8 cellular contexts compared by ENCODE assay signal in the genomic region with DNA sequence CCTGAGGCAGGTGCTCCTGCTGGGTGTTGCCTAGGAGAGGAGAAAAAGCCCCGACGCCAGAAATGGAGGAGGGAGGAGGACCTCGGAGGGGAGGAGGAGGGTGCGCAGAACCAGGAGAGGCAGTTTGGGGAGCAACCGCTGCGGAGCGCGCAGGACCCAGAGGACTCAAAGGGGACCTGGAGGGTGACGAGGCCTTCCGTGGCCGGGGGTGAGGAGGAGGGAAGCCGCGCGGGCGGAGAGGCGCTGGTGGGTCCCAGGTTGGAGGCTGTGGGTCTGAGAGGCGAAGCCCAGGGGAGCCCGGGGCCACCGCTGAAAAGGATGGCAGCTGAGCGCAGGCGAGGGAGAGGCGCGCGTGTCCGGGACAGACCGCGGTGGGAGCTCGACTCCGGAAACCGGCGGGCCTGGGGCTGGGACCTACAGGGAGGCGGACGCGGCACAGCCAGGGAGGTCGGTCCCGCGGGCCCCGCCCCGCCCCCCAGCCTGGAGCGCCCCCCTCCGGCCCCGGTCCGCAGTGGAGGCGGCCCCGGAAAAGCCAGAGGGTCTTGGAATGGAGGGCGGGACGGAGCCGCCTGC. TPM values are rescaled to one million over a fixed set of nuclear protein-coding genes. Genes with fewer than 3 reads are reported as not detected.
A peak's percentile ranks its signal among the peaks of the same experiment; 100 is the strongest.
DNase-seq lines count a peak whose midpoint lies in the region; ATAC-seq and TF ChIP-seq lines count a peak whose summit lies in the region.

No MANE protein-coding gene starts in this region.

- POLR2A ChIA-PET in Caco-2 (lab: Charles Lee) (interaction anchor here (1.2 to 1.5 kb wide), 2 partner anchors 35 to 40 kb away, joined by 3 to 4 read pairs; a partner anchor contains a TSS), T-cell (lab: Charles Lee) (no interaction called here)

- H3K4me1 Mint-ChIP-seq in Caco-2 (ENCODE audit: low read depth, unreplicated experiment), result peaks cover 7% of the 10 kb centered on the region
- peaks cover 0 to 20% (median 12%) of the 10 kb centered on the region in 3 donors for H3K4me1 Mint-ChIP-seq in T-cell

- no TSS peak for BruUV-seq in Caco-2 (replicated peaks; lab: Mats Ljungman, UMichigan)

- TF ChIP-seq CTCF in Caco-2 (IDR thresholded peaks at IDR 0.05; ENCODE audit: insufficient read depth in 1 of 2, low read depth in 1 of 2, low read length in 1 of 2, severe bottlenecking in 1 of 2, unreplicated experiment in 1 of 2) (peak; percentile 29 to 37), osteoblast (IDR thresholded peaks at IDR 0.05; ENCODE audit: extremely low read depth, low read depth, low read length) (no peak)

- H3K4me2 ChIP-seq in osteoblast (ENCODE audit: insufficient read depth, low read length), result peak overlapping the region; percentile 58

- H3K79me2 ChIP-seq in osteoblast (ENCODE audit: insufficient read depth, low read length), result no peaks in the 10 kb centered on the region

- peak overlapping the region; percentile 51 for H3K27ac Mint-ChIP-seq in Caco-2 (ENCODE audit: unreplicated experiment)
- H3K27ac Mint-ChIP-seq in T-cell, result no peak overlapping the region

- H3K9me3 Mint-ChIP-seq in Caco-2 (ENCODE audit: unreplicated experiment) (no peaks in the 10 kb centered on the region), T-cell (no peaks in the 10 kb centered on the region)

- no peaks in the 10 kb centered on the region for H3K9me3 ChIP-seq in Caco-2
- H3K9me3 ChIP-seq in osteoblast (ENCODE audit: low read depth, low read length), result no peaks in the 10 kb centered on the region

- H2AFZ ChIP-seq in osteoblast (ENCODE audit: low read length), result no peak overlapping the region

- H3K4me3 ChIP-seq in Caco-2 (ENCODE audit: low read depth, low read length) (peak overlapping the region; percentile 64), osteoblast (ENCODE audit: insufficient read depth, low read length) (peak overlapping the region; percentile 58)

- peak overlapping the region; percentile 80 for H3K4me3 Mint-ChIP-seq in Caco-2 (ENCODE audit: unreplicated experiment)
- H3K4me3 Mint-ChIP-seq in T-cell, result peak overlapping the region; percentile 63 to 75 (median 65)

- CTCF ChIA-PET in Caco-2 (lab: Charles Lee), result interaction anchor here (0.6 to 1.5 kb wide), 4 partner anchors 42 to 215 kb away, joined by 3 to 5 read pairs (median 4); a partner anchor contains a TSS
- CTCF ChIA-PET in T-cell (lab: Charles Lee), result no interaction called here

- H3K4me1 ChIP-seq in Caco-2 (peaks cover 25% of the 10 kb centered on the region), osteoblast (ENCODE audit: insufficient read depth, low read length) (peaks cover 5% of the 10 kb centered on the region)

- no peak overlapping the region for H3K27ac ChIP-seq in osteoblast (ENCODE audit: low read depth, low read length)

- H3K27me3 ChIP-seq in Caco-2 (replicated peaks; ENCODE audit: control insufficient read depth, insufficient read depth, low read length) (no peaks in the 10 kb centered on the region), osteoblast (ENCODE audit: insufficient read depth, low read length) (peaks cover 43% of the 10 kb centered on the region)

- no peaks in the 10 kb centered on the region for H4K20me1 ChIP-seq in osteoblast (ENCODE audit: insufficient read depth, low read length)

- ATAC-seq in GM19372 (IDR thresholded peaks at IDR 0.05; ENCODE audit: low read depth, unreplicated experiment) (peak; percentile 39), HG03354 (IDR thresholded peaks at IDR 0.05; ENCODE audit: poor library complexity, severe bottlenecking, unreplicated experiment) (peak; percentile 39), T-cell (replicated peaks in 1 of 4) (peak; percentile 28 to 40 (median 32)), esophagus mucosa (peak; percentile 10)

- DNase-seq in Caco-2, result peak; percentile 53 to 54
- peak in 6 of 34 experiments; percentile 23 to 37 (median 32) for DNase-seq in T-cell
- peak; percentile 91 for DNase-seq in osteoblast (ENCODE audit: insufficient read length, low spot score, missing footprints)
- no peak for DNase-seq in NCI-H1436 treated with DMSO at 0.1 percent for 48 hours (lab: John Stamatoyannopoulos, UW)
- no peak for DNase-seq in mucosa of gallbladder (ENCODE audit: low spot score)

- H3K36me3 Mint-ChIP-seq in Caco-2 (ENCODE audit: insufficient read depth, unreplicated experiment), result peaks cover 46% of the 10 kb centered on the region
- no peaks in the 10 kb centered on the region for H3K36me3 Mint-ChIP-seq in T-cell

- H3K36me3 ChIP-seq in Caco-2 (ENCODE audit: control insufficient read depth, insufficient read depth, low read length) (no peaks in the 10 kb centered on the region), osteoblast (ENCODE audit: insufficient read depth, low read length) (no peaks in the 10 kb centered on the region)

- no peaks in the 10 kb centered on the region for H3K27me3 Mint-ChIP-seq in Caco-2 (ENCODE audit: insufficient read depth, unreplicated experiment)
- H3K27me3 Mint-ChIP-seq in T-cell, result peaks cover 3 to 33% of the 10 kb centered on the region in 2 donors

- intact Hi-C loops in Caco-2 (cut with micrococcal nuclease; ENCODE audit: unreplicated experiment), result loop anchor here (2.0 kb wide), 2 partner anchors 20 to 44 kb away; no protein-coding TSS in a partner anchor

RNA-seq across cellular contexts. Expression of a gene that starts 15.1 kb away (rescaled TPM):
- total RNA-seq in Caco-2 (2022) (0.56 and 0.57 TPM in 2 replicates), T-cell (not detected), esophagus mucosa (22.3 TPM), osteoblast (not detected in 2 replicates), mucosa of gallbladder (1.0 TPM)

RNA-seq across cellular contexts. Expression of a gene that starts 39.1 kb away (rescaled TPM):
- total RNA-seq in Caco-2 (2022) (176 and 188 TPM in 2 replicates), T-cell (10 to 100 TPM in 2 of 5 donors, 1 to 10 TPM in 3; 6.0 to 16.3 (median 9.9) TPM), esophagus mucosa (41.0 TPM), osteoblast (14.7 and 30.0 TPM in 2 replicates), mucosa of gallbladder (311 TPM)

RNA-seq across cellular contexts. Expression of a gene that starts 45.7 kb away (rescaled TPM):
- total RNA-seq in Caco-2 (2022), result 55.5 and 63.1 TPM in 2 replicates
- 10 to 100 TPM; 29.1 to 69.8 (median 48.5) TPM for total RNA-seq in T-cell
- 12.1 TPM for total RNA-seq in esophagus mucosa
- 55.4 and 90.5 TPM in 2 replicates for total RNA-seq in osteoblast
- 41.5 TPM for total RNA-seq in mucosa of gallbladder

RNA-seq across cellular contexts. Expression of a gene that starts 56.9 kb away (rescaled TPM):
- total RNA-seq in Caco-2 (2022) (12.9 and 14.0 TPM in 2 replicates), T-cell (10 to 100 TPM; 20.4 to 37.7 (median 22.5) TPM), esophagus mucosa (9.4 TPM), osteoblast (5.4 and 8.5 TPM in 2 replicates), mucosa of gallbladder (18.6 TPM)

RNA-seq across cellular contexts. Expression of a gene that starts 59.1 kb away (rescaled TPM):
- 45.5 and 53.8 TPM in 2 replicates for total RNA-seq in Caco-2 (2022)
- total RNA-seq in T-cell, result 10 to 100 TPM in 1 of 5 donors, 1 to 10 TPM in 4; 1.5 to 11.9 (median 2.6) TPM
- total RNA-seq in esophagus mucosa, result 15.7 TPM
- total RNA-seq in osteoblast, result 0.29 and 0.72 TPM in 2 replicates
- total RNA-seq in mucosa of gallbladder, result 25.6 TPM

Comparison
In these comparisons a context has a peak if more than half of its experiments do, and no peak if none do; other contexts are left out.
1. DNase-seq: peak in Caco-2 (2 of 2) and osteoblast (single experiment); none in NCI-H1436 treated with DMSO at 0.1 percent for 48 hours (single experiment) and mucosa of gallbladder (single experiment).
2. RNA of a gene that starts 15.1 kb away (total RNA-seq): 22.3 TPM in esophagus mucosa (single experiment); 1.0 TPM in mucosa of gallbladder (single experiment), 0.56 to 0.57 TPM in Caco-2, not detected in T-cell and not detected in osteoblast; every median in the first group is over 10 times any median in the second.
3. Peak in every context shown above with its lines, with median percentiles within 50 percentile points of each other: ATAC-seq.